Comparison of ENCODE assay signal across 2 cellular contexts in genomic region chr3:49724586-49724985, GRCh38.
TF ChIP-seq lines count a peak whose summit lies in the region.

No MANE protein-coding gene starts in this region.

TF ChIP-seq in H1, 55 proteins besides CTCF, POLR2A, EP300 and RAD21:
- TF ChIP-seq YY1 (IDR thresholded peaks at IDR 0.05; ENCODE audit: low read depth, low read length) (no peak), RBBP5 (IDR thresholded peaks at IDR 0.05; ENCODE audit: borderline replicate concordance, low read depth, low read length) (0 out of 2 replicates have a peak, but pooled peaks have one; percentile 4)

TF ChIP-seq in neural cell, 6 proteins besides CTCF, POLR2A, EP300 and RAD21:
- no peak for TF ChIP-seq SMC3 (conservative IDR thresholded peaks at IDR 0.05; ENCODE audit: poor library complexity)
- no peak for TF ChIP-seq EZH2 (IDR thresholded peaks at IDR 0.05; ENCODE audit: borderline replicate concordance, insufficient read depth, low read length, poor library complexity, severe bottlenecking)
- TF ChIP-seq MXI1 (conservative IDR thresholded peaks at IDR 0.05; ENCODE audit: poor library complexity, severe bottlenecking), result no peak
- no peak for TF ChIP-seq REST (IDR thresholded peaks at IDR 0.05; ENCODE audit: borderline replicate concordance)
- no peak for TF ChIP-seq POLR2AphosphoS5 (IDR thresholded peaks at IDR 0.05)
- TF ChIP-seq TAF1 (IDR thresholded peaks at IDR 0.05; ENCODE audit: low read depth), result no peak
